Comparison of ENCODE assay signal across 1 cellular context in the genomic region with DNA sequence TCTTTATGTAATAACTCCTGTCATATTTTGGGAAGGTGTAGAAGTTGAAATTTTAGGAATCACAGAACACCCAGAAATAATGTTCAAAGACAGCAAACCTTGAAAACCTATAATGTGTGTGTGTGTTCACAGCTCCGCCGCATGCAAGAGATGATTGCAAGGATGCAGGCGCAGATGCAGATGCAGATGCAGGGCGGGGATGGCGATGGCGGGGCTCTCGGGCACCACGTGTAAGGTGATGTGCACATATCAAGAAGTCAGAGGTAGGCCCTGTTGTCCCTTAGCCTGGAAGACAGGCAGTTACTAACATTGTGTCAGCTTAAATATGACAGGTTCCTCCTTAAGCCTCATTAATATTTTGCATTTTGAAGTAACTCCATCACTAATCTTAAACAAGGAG.
TF ChIP-seq lines count a peak whose summit lies in the region.

No MANE protein-coding gene starts in this region.

TF ChIP-seq in HepG2, 621 proteins besides CTCF, POLR2A, EP300 and RAD21:
- no peak for TF ChIP-seq TAF1 (CRISPR knock-in tag; IDR thresholded peaks at IDR 0.05)
- TF ChIP-seq, protein P1, sequence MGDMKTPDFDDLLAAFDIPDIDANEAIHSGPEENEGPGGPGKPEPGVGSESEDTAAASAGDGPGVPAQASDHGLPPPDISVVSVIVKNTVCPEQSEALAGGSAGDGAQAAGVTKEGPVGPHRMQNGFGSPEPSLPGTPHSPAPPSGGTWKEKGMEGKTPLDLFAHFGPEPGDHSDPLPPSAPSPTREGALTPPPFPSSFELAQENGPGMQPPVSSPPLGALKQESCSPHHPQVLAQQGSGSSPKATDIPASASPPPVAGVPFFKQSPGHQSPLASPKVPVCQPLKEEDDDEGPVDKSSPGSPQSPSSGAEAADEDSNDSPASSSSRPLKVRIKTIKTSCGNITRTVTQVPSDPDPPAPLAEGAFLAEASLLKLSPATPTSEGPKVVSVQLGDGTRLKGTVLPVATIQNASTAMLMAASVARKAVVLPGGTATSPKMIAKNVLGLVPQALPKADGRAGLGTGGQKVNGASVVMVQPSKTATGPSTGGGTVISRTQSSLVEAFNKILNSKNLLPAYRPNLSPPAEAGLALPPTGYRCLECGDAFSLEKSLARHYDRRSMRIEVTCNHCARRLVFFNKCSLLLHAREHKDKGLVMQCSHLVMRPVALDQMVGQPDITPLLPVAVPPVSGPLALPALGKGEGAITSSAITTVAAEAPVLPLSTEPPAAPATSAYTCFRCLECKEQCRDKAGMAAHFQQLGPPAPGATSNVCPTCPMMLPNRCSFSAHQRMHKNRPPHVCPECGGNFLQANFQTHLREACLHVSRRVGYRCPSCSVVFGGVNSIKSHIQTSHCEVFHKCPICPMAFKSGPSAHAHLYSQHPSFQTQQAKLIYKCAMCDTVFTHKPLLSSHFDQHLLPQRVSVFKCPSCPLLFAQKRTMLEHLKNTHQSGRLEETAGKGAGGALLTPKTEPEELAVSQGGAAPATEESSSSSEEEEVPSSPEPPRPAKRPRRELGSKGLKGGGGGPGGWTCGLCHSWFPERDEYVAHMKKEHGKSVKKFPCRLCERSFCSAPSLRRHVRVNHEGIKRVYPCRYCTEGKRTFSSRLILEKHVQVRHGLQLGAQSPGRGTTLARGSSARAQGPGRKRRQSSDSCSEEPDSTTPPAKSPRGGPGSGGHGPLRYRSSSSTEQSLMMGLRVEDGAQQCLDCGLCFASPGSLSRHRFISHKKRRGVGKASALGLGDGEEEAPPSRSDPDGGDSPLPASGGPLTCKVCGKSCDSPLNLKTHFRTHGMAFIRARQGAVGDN (CRISPR knock-in tag; IDR thresholded peaks at IDR 0.05), result peak; percentile 11; the same call in 1 of the 2 replicates
